In the genomic region with DNA sequence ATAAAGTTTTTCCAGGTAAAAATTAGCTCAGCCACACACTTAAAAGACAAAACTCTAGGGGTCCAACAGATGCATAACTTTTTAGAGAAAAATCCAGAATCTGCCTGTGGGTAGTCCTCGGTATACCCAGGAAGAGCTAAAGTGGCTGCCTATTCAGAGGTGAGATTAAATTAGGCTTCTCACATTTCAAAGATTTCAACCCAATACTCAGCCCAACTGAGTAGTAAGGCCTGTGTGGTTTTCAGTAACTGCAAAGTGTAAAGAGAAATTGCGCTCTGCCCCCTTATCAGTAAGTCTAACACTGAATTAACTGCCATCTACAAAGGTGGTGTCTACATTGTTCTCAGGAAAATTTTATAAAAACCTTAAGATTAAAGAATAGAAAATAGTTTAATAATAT, we compare ENCODE assay signal across 25 cellular contexts.
A peak's percentile ranks its signal among the peaks of the same experiment; 100 is the strongest.
DNase-seq lines count a peak whose midpoint lies in the region; ATAC-seq and TF ChIP-seq lines count a peak whose summit lies in the region.
"Had no signal": no experiment of that assay in that cellular context is flagged by ENCODE, and none has a peak within 500 bp of the region (broad histone marks: within the 10 kb centered on the region; RNA-seq: fewer than 3 reads in every experiment).

No MANE protein-coding gene starts in this region.

- peak overlapping the region; percentile 95 for H3K27ac Mint-ChIP-seq in activated naive CD4-positive, alpha-beta T cell treated with anti-CD3 and anti-CD28 coated beads for 36 hours
- peak overlapping the region; percentile 82 to 87 for H3K27ac Mint-ChIP-seq in activated naive CD4-positive, alpha-beta T cell treated with anti-CD3 and anti-CD28 coated beads, Interleukin-2, amount 50 U/mL, for 72 hours
- peak overlapping the region in 7 of 9 donors; percentile 25 to 76 (median 71) for H3K27ac Mint-ChIP-seq in naive thymus-derived CD4-positive, alpha-beta T cell
- no peak overlapping the region for H3K27ac Mint-ChIP-seq in CD8-positive, alpha-beta T cell
- H3K27ac Mint-ChIP-seq: memory B cell; stimulated activated effector memory CD8-positive, alpha-beta T cell treated with anti-CD3 and anti-CD28 coated beads, Interleukin-12 subunit alpha, Interleukin-12 subunit beta, amount 100 ng/mL, for 72 hours had no signal

- H3K4me3 ChIP-seq in Loucy (ENCODE audit: low read length, poor library complexity, severe bottlenecking) = no peak overlapping the region
- H3K4me3 ChIP-seq in naive thymus-derived CD4-positive, alpha-beta T cell (ENCODE audit: low read length) = no peak overlapping the region
- H3K4me3 ChIP-seq in CD8-positive, alpha-beta T cell (ENCODE audit: low read depth, low read length) = no peak overlapping the region
- H3K4me3 ChIP-seq: body of pancreas, gastroesophageal sphincter, hepatocyte, psoas muscle, sigmoid colon, upper lobe of right lung had no signal

- H3K79me2 ChIP-seq in Loucy (ENCODE audit: insufficient read depth, low read length) = peaks cover 11% of the 10 kb centered on the region

- H3K27me3 ChIP-seq in Loucy (ENCODE audit: insufficient read depth, low read length, poor library complexity, severe bottlenecking) = no peaks in the 10 kb centered on the region
- no peaks in the 10 kb centered on the region for H3K27me3 ChIP-seq in naive thymus-derived CD4-positive, alpha-beta T cell (ENCODE audit: control insufficient read depth in 2 of 2, insufficient read depth in 2 of 2, low read length in 2 of 2)
- H3K27me3 ChIP-seq in CD8-positive, alpha-beta T cell (ENCODE audit: insufficient read depth, low read length) = no peaks in the 10 kb centered on the region
- H3K27me3 ChIP-seq: body of pancreas, hepatocyte, neutrophil, sigmoid colon, upper lobe of right lung had no signal

- H3K4me1 ChIP-seq in Loucy (ENCODE audit: insufficient read depth, low read length, poor library complexity, severe bottlenecking) = peaks cover 64% of the 10 kb centered on the region
- peaks cover 9 to 53% of the 10 kb centered on the region in 2 donors for H3K4me1 ChIP-seq in naive thymus-derived CD4-positive, alpha-beta T cell (ENCODE audit: control insufficient read depth in 2 of 2, insufficient read depth in 2 of 2, low read length in 2 of 2)
- H3K4me1 ChIP-seq in CD8-positive, alpha-beta T cell (ENCODE audit: insufficient read depth, low read length) = peaks cover 35% of the 10 kb centered on the region
- H3K4me1 ChIP-seq: body of pancreas had no signal

- no peak overlapping the region for H2AFZ ChIP-seq in Loucy (ENCODE audit: low read length)
- H2AFZ ChIP-seq: hepatocyte had no signal

- intact Hi-C loops in activated naive CD4-positive, alpha-beta T cell treated with anti-CD3 and anti-CD28 coated beads for 36 hours (cut with micrococcal nuclease) = loop anchor here (5.0 kb wide), 1 partner anchor 1073 kb away; no protein-coding TSS in a partner anchor
- intact Hi-C loops in naive thymus-derived CD4-positive, alpha-beta T cell (cut with micrococcal nuclease) = no loop called here
- intact Hi-C loops in CD8-positive, alpha-beta T cell (cut with DNase I, micrococcal nuclease) = no loop called here

- POLR2A ChIA-PET in naive thymus-derived CD4-positive, alpha-beta T cell (lab: Charles Lee) = interaction anchor here (0.6 to 1.3 kb wide), 2 partner anchors 87 to 139 kb away, joined by 4 to 6 read pairs; no protein-coding TSS in a partner anchor
- POLR2A ChIA-PET in CD8-positive, alpha-beta T cell (lab: Charles Lee) = no interaction called here

- no peaks in the 10 kb centered on the region for H3K9me3 ChIP-seq in Loucy (ENCODE audit: insufficient read depth, low read depth, low read length)
- H3K9me3 ChIP-seq in naive thymus-derived CD4-positive, alpha-beta T cell (ENCODE audit: control insufficient read depth in 2 of 3, low read length in 3 of 3) = no peaks in the 10 kb centered on the region
- H3K9me3 ChIP-seq in CD8-positive, alpha-beta T cell (ENCODE audit: low read length) = no peaks in the 10 kb centered on the region
- H3K9me3 ChIP-seq: body of pancreas, gastroesophageal sphincter, neutrophil, psoas muscle, sigmoid colon, upper lobe of right lung had no signal

- H3K9ac ChIP-seq in Loucy (ENCODE audit: low read depth, low read length, poor library complexity, severe bottlenecking) = no peak overlapping the region
- H3K9ac ChIP-seq: KMS-11 had no signal

- no peak for ATAC-seq in activated naive CD4-positive, alpha-beta T cell treated with anti-CD3 and anti-CD28 coated beads, Interleukin-2, amount 50 U/mL, for 72 hours
- no peak for ATAC-seq in naive thymus-derived CD4-positive, alpha-beta T cell
- ATAC-seq in CD8-positive, alpha-beta T cell = no peak
- ATAC-seq: body of pancreas; gastroesophageal sphincter; psoas muscle; stimulated activated effector memory CD8-positive, alpha-beta T cell treated with anti-CD3 and anti-CD28 coated beads, Interleukin-12 subunit alpha, Interleukin-12 subunit beta, amount 100 ng/mL, for 72 hours; upper lobe of right lung had no signal

- peaks cover 90% of the 10 kb centered on the region for H3K4me1 Mint-ChIP-seq in activated naive CD4-positive, alpha-beta T cell treated with anti-CD3 and anti-CD28 coated beads for 36 hours (ENCODE audit: low read depth)
- peaks cover 54 to 94% (median 88%) of the 10 kb centered on the region in 7 donors for H3K4me1 Mint-ChIP-seq in naive thymus-derived CD4-positive, alpha-beta T cell
- peaks cover 62% of the 10 kb centered on the region for H3K4me1 Mint-ChIP-seq in CD8-positive, alpha-beta T cell (ENCODE audit: low read depth)

- no peaks in the 10 kb centered on the region for H4K20me1 ChIP-seq in Loucy (ENCODE audit: insufficient read depth, low read length, poor library complexity, severe bottlenecking)

- no peaks in the 10 kb centered on the region for H3K36me3 ChIP-seq in Loucy (ENCODE audit: insufficient read depth, low read length)
- no peaks in the 10 kb centered on the region for H3K36me3 ChIP-seq in naive thymus-derived CD4-positive, alpha-beta T cell (ENCODE audit: control insufficient read depth in 2 of 3, insufficient read depth in 3 of 3, low read length in 3 of 3)
- H3K36me3 ChIP-seq in CD8-positive, alpha-beta T cell (ENCODE audit: insufficient read depth, low read length) = no peaks in the 10 kb centered on the region
- H3K36me3 ChIP-seq: gastroesophageal sphincter, neutrophil, sigmoid colon, upper lobe of right lung had no signal

- no peaks in the 10 kb centered on the region for H3K9me3 Mint-ChIP-seq in activated naive CD4-positive, alpha-beta T cell treated with anti-CD3 and anti-CD28 coated beads for 36 hours
- peaks cover 0 to 11% of the 10 kb centered on the region in 2 donors for H3K9me3 Mint-ChIP-seq in activated naive CD4-positive, alpha-beta T cell treated with anti-CD3 and anti-CD28 coated beads, Interleukin-2, amount 50 U/mL, for 72 hours
- H3K9me3 Mint-ChIP-seq in naive thymus-derived CD4-positive, alpha-beta T cell = peaks cover 0 to 4% (median 0%) of the 10 kb centered on the region in 11 donors
- no peaks in the 10 kb centered on the region for H3K9me3 Mint-ChIP-seq in CD8-positive, alpha-beta T cell
- H3K9me3 Mint-ChIP-seq: memory B cell; stimulated activated effector memory CD8-positive, alpha-beta T cell treated with anti-CD3 and anti-CD28 coated beads, Interleukin-12 subunit alpha, Interleukin-12 subunit beta, amount 100 ng/mL, for 72 hours had no signal

- no peaks in the 10 kb centered on the region for H3K9me2 ChIP-seq in Loucy (replicated peaks; ENCODE audit: low read depth, low read length)

- peak overlapping the region; percentile 44 for H3K4me3 Mint-ChIP-seq in activated naive CD4-positive, alpha-beta T cell treated with anti-CD3 and anti-CD28 coated beads for 36 hours
- peak overlapping the region in 6 of 10 donors; percentile 10 to 63 (median 56) for H3K4me3 Mint-ChIP-seq in naive thymus-derived CD4-positive, alpha-beta T cell
- no peak overlapping the region for H3K4me3 Mint-ChIP-seq in CD8-positive, alpha-beta T cell
- H3K4me3 Mint-ChIP-seq: memory B cell; stimulated activated effector memory CD8-positive, alpha-beta T cell treated with anti-CD3 and anti-CD28 coated beads, Interleukin-12 subunit alpha, Interleukin-12 subunit beta, amount 100 ng/mL, for 72 hours had no signal

- H3F3A ChIP-seq in Loucy (ENCODE audit: low read depth) = peaks cover 13% of the 10 kb centered on the region

- TF ChIP-seq CTCF in Loucy (conservative IDR thresholded peaks at IDR 0.05; ENCODE audit: low read length) = no peak
- TF ChIP-seq CTCF in CD8-positive, alpha-beta T cell (IDR thresholded peaks at IDR 0.05) = no peak

- no peak overlapping the region for H3K27ac ChIP-seq in naive thymus-derived CD4-positive, alpha-beta T cell (ENCODE audit: low read depth, low read length)
- no peak overlapping the region for H3K27ac ChIP-seq in CD8-positive, alpha-beta T cell (ENCODE audit: low read depth, low read length)
- H3K27ac ChIP-seq: body of pancreas, gastroesophageal sphincter, hepatocyte, KMS-11, neutrophil, psoas muscle, sigmoid colon, upper lobe of right lung had no signal

- CTCF ChIA-PET in activated naive CD4-positive, alpha-beta T cell treated with anti-CD3 and anti-CD28 coated beads for 36 hours (lab: Charles Lee) = interaction anchor here (0.7 to 1.8 kb wide), 10 partner anchors 9 to 790 kb away, joined by 3 to 7 read pairs (median 6); no protein-coding TSS in a partner anchor
- CTCF ChIA-PET in naive thymus-derived CD4-positive, alpha-beta T cell (lab: Charles Lee) = no interaction called here
- CTCF ChIA-PET in CD8-positive, alpha-beta T cell (lab: Charles Lee) = interaction anchor here (1.0 to 1.2 kb wide), 3 partner anchors 17 to 126 kb away, joined by 3 to 6 read pairs (median 4); no protein-coding TSS in a partner anchor

- H3K4me2 ChIP-seq in Loucy (ENCODE audit: low read depth, low read length, poor library complexity, severe bottlenecking) = peak overlapping the region; percentile 32
- H3K4me2 ChIP-seq: hepatocyte, KMS-11 had no signal

- no peaks in the 10 kb centered on the region for H3K27me3 Mint-ChIP-seq in activated naive CD4-positive, alpha-beta T cell treated with anti-CD3 and anti-CD28 coated beads for 36 hours (ENCODE audit: low read depth)
- H3K27me3 Mint-ChIP-seq in naive thymus-derived CD4-positive, alpha-beta T cell = no peaks in the 10 kb centered on the region
- no peaks in the 10 kb centered on the region for H3K27me3 Mint-ChIP-seq in CD8-positive, alpha-beta T cell (ENCODE audit: low read depth)
- H3K27me3 Mint-ChIP-seq: memory B cell had no signal

- DNase-seq in activated naive CD4-positive, alpha-beta T cell treated with anti-CD3 and anti-CD28 coated beads for 36 hours = no peak
- no peak for DNase-seq in activated naive CD4-positive, alpha-beta T cell (lab: John Stamatoyannopoulos, UW)
- no peak for DNase-seq in activated naive CD4-positive, alpha-beta T cell treated with anti-CD3 and anti-CD28 coated beads, Interleukin-2, amount 50 U/mL, for 72 hours (ENCODE audit: low spot score in 2 of 2)
- DNase-seq in naive thymus-derived CD4-positive, alpha-beta T cell = no peak
- no peak for DNase-seq in CD8-positive, alpha-beta T cell
- DNase-seq in kidney glomerular epithelial cell (lab: John Stamatoyannopoulos, UW) = no peak
- DNase-seq: activated CD4-positive, alpha-beta T cell treated with anti-CD3 and anti-CD28 coated beads for 1 hour; activated CD8-positive, alpha-beta memory T cell treated with anti-CD3 and anti-CD28 coated beads, Interleukin-2, amount 50 U/mL, for 48 hours; body of pancreas; C1 segment of cervical spinal cord; cerebellar nuclear complex; NCI-H1417 treated with DMSO at 0.1 percent for 48 hours; NCI-H2081; NCI-H2227 treated with DMSO at 0.1 percent for 48 hours; NCI-H774; psoas muscle; sigmoid colon; upper lobe of right lung had no signal

- H3K36me3 Mint-ChIP-seq in activated naive CD4-positive, alpha-beta T cell treated with anti-CD3 and anti-CD28 coated beads for 36 hours (ENCODE audit: low read depth) = peaks cover 4% of the 10 kb centered on the region
- H3K36me3 Mint-ChIP-seq in activated naive CD4-positive, alpha-beta T cell treated with anti-CD3 and anti-CD28 coated beads, Interleukin-2, amount 50 U/mL, for 72 hours = peaks cover 4 to 6% of the 10 kb centered on the region in 2 donors
- peaks cover 0 to 14% (median 0%) of the 10 kb centered on the region in 5 donors for H3K36me3 Mint-ChIP-seq in naive thymus-derived CD4-positive, alpha-beta T cell
- H3K36me3 Mint-ChIP-seq in CD8-positive, alpha-beta T cell = no peaks in the 10 kb centered on the region
- H3K36me3 Mint-ChIP-seq: stimulated activated effector memory CD8-positive, alpha-beta T cell treated with anti-CD3 and anti-CD28 coated beads, Interleukin-12 subunit alpha, Interleukin-12 subunit beta, amount 100 ng/mL, for 72 hours had no signal
